Comparison of ENCODE assay signal across 16 cellular contexts in genomic region chr21:46009951-46010655, GRCh38. TPM values are rescaled to one million over a fixed set of nuclear protein-coding genes. Genes with fewer than 3 reads are reported as not detected.
DNase-seq lines count a peak whose midpoint lies in the region; ATAC-seq, FAIRE-seq and TF ChIP-seq lines count a peak whose summit lies in the region.
"Had no signal": no experiment of that assay in that cellular context is flagged by ENCODE, and none has a peak within 500 bp of the region (broad histone marks: within the 10 kb centered on the region; RNA-seq: fewer than 3 reads in every experiment).

No MANE protein-coding gene starts in this region.

- H3K4ac ChIP-seq in H1 (replicated peaks; ENCODE audit: insufficient read length, low read depth, low read length), result no peak overlapping the region

- TF ChIP-seq EP300 in H1 (IDR thresholded peaks at IDR 0.05; ENCODE audit: borderline replicate concordance in 1 of 2, low read depth in 2 of 2, low read length in 2 of 2), result no peak

- 94% methylated on average over 30 of the region's 31 CpGs; no CpG with 5 or more reads in 1 of the 2 experiments for WGBS in H1 (ENCODE audit: extremely low coverage in 1 of 2, insufficient coverage in 1 of 2, insufficient read length in 1 of 2, insufficient replicate concordance in 2 of 2, low coverage in 1 of 2, low lambda C conversion rate in 2 of 2, missing lambda C conversion rate in 1 of 2), 2 experiments

- H3K9me3 ChIP-seq in H1 (ENCODE audit: insufficient read depth in 2 of 2, low read depth in 1 of 2, low read length in 1 of 2) (no peaks in the 10 kb centered on the region), kidney (ENCODE audit: control insufficient read depth in 1 of 2, low read length in 2 of 2) (no peaks in the 10 kb centered on the region)

- H4K8ac ChIP-seq in H1 (ENCODE audit: extremely low read depth, insufficient read depth, low read length), result no peak overlapping the region

- no peak overlapping the region for H2AK5ac ChIP-seq in H1 (ENCODE audit: low read depth, low read length)

- no peaks in the 10 kb centered on the region for H4K20me1 ChIP-seq in H1 (replicated peaks in 1 of 2; ENCODE audit: control insufficient read depth in 1 of 2, insufficient read depth in 2 of 2, low read length in 2 of 2)

- POLR2A ChIA-PET in H1 (lab: Charles Lee; ENCODE audit: partially characterized antibody), result interaction anchor here (0.6 to 1.1 kb wide), 3 partner anchors 18 to 1700 kb away, joined by 3 to 5 read pairs (median 5); no protein-coding TSS in a partner anchor

- no peak for FAIRE-seq in H1 (lab: Jason Lieb, UNC)
- no peak for FAIRE-seq in kidney (lab: Jason Lieb, UNC)
- FAIRE-seq: A204.1 had no signal

- H2AFZ ChIP-seq in H1 (ENCODE audit: low read length), result 0 out of 2 replicates have a peak overlapping the region, but pooled peaks have one; percentile 7

- H3K56ac ChIP-seq in H1 (replicated peaks; ENCODE audit: insufficient read length, low read depth, low read length), result no peak overlapping the region

- H3K27ac ChIP-seq in H1 (ENCODE audit: low read depth, low read length) (no peak overlapping the region), kidney (ENCODE audit: low read depth in 2 of 2, low read length in 2 of 2) (no peak overlapping the region)
- H3K27ac ChIP-seq: C4-2B had no signal

- no peak for TF ChIP-seq POLR2A in H1 (IDR thresholded peaks at IDR 0.05; ENCODE audit: control extremely low read depth in 1 of 2, low read depth in 2 of 2, low read length in 2 of 2)

- H2BK5ac ChIP-seq in H1 (ENCODE audit: low read depth, low read length), result no peak overlapping the region

- no peak for ATAC-seq in activated CD8-positive, alpha-beta memory T cell treated with anti-CD3 and anti-CD28 coated beads, Interleukin-2, amount 10 ng/mL, durations not matched to agents 7 days and 5 days
- ATAC-seq: K562 had no signal

- TF ChIP-seq CTCF in H1 (IDR thresholded peaks at IDR 0.05; ENCODE audit: control extremely low read depth in 1 of 3, insufficient read depth in 1 of 3, low read depth in 1 of 3, low read length in 3 of 3) (no peak), kidney (IDR thresholded peaks at IDR 0.05; ENCODE audit: borderline replicate concordance, extremely low read depth, insufficient read depth) (no peak)

- H4K91ac ChIP-seq in H1 (replicated peaks; ENCODE audit: insufficient read length, low read length), result no peak overlapping the region

- no peak for TF ChIP-seq RAD21 in H1 (IDR thresholded peaks at IDR 0.05 in 1 of 2, conservative IDR thresholded peaks at IDR 0.05 in 1 of 2; ENCODE audit: low read depth in 2 of 2, low read length in 2 of 2)

- H3K4me3 Mint-ChIP-seq in activated CD8-positive, alpha-beta memory T cell treated with anti-CD3 and anti-CD28 coated beads, Interleukin-2, amount 10 ng/mL, durations not matched to agents 7 days and 5 days, result no peak overlapping the region

- H3K79me1 ChIP-seq in H1 (ENCODE audit: low read depth, low read length), result no peaks in the 10 kb centered on the region

- peaks cover 21% of the 10 kb centered on the region for H3K27me3 Mint-ChIP-seq in activated CD8-positive, alpha-beta memory T cell treated with anti-CD3 and anti-CD28 coated beads, Interleukin-2, amount 10 ng/mL, durations not matched to agents 7 days and 5 days

- H3K36me3 ChIP-seq in H7 (replicated peaks; ENCODE audit: control insufficient read depth, insufficient read depth, low read length), result no peaks in the 10 kb centered on the region
- no peaks in the 10 kb centered on the region for H3K36me3 ChIP-seq in H1 (ENCODE audit: control insufficient read depth in 2 of 4, insufficient read depth in 4 of 4, low read length in 3 of 4)
- no peaks in the 10 kb centered on the region for H3K36me3 ChIP-seq in kidney (ENCODE audit: control insufficient read depth in 1 of 2, insufficient read depth in 2 of 2, low read length in 2 of 2)

- H3K9me3 Mint-ChIP-seq in activated CD8-positive, alpha-beta memory T cell treated with anti-CD3 and anti-CD28 coated beads, Interleukin-2, amount 10 ng/mL, durations not matched to agents 7 days and 5 days (ENCODE audit: low read depth), result peaks cover 7% of the 10 kb centered on the region

- H3K79me2 ChIP-seq in H1 (ENCODE audit: control insufficient read depth in 1 of 2, insufficient read depth in 2 of 2, low read length in 2 of 2), result no peaks in the 10 kb centered on the region

- no peak overlapping the region for H3K14ac ChIP-seq in H1 (ENCODE audit: insufficient read length)

- H3K4me1 ChIP-seq in H1 (replicated peaks in 1 of 4; ENCODE audit: control insufficient read depth in 3 of 4, insufficient read depth in 4 of 4, low read length in 3 of 4) (no peaks in the 10 kb centered on the region), kidney (ENCODE audit: control insufficient read depth in 1 of 2, insufficient read depth in 1 of 2, low read depth in 1 of 2, low read length in 2 of 2) (no peaks in the 10 kb centered on the region)

- H3K4me2 ChIP-seq in H1 (ENCODE audit: insufficient read depth in 1 of 2, low read depth in 2 of 2, low read length in 2 of 2), result no peak overlapping the region

- H4K5ac ChIP-seq in H1 (ENCODE audit: insufficient read length, low read depth, low read length), result no peak overlapping the region

- H3K9ac ChIP-seq in H1 (replicated peaks in 1 of 4; ENCODE audit: extremely low read depth in 1 of 4, low read depth in 3 of 4, low read length in 3 of 4), result no peak overlapping the region
- H3K9ac ChIP-seq in kidney (ENCODE audit: low read length in 2 of 2), result no peak overlapping the region

- no peak overlapping the region for H3K27ac Mint-ChIP-seq in activated CD8-positive, alpha-beta memory T cell treated with anti-CD3 and anti-CD28 coated beads, Interleukin-2, amount 10 ng/mL, durations not matched to agents 7 days and 5 days

- no peak overlapping the region for H2BK15ac ChIP-seq in H1 (ENCODE audit: low read length)

- intact Hi-C loops in posterior vena cava (cut with DNase I), result no loop called here
- intact Hi-C loops in kidney (cut with DNase I), result no loop called here

- H3K4me1 Mint-ChIP-seq in activated CD8-positive, alpha-beta memory T cell treated with anti-CD3 and anti-CD28 coated beads, Interleukin-2, amount 10 ng/mL, durations not matched to agents 7 days and 5 days, result no peaks in the 10 kb centered on the region

- H3K23me2 ChIP-seq in H1 (ENCODE audit: low read depth, low read length), result no peaks in the 10 kb centered on the region

- no peak overlapping the region; the same call in 1 of the 2 replicates for H3K18ac ChIP-seq in H1 (ENCODE audit: extremely low read depth, low read length)

- H3K4me3 ChIP-seq in H7 (ENCODE audit: insufficient read depth, low read depth, low read length) (no peak overlapping the region), H1 (ENCODE audit: extremely low read depth in 1 of 4, insufficient read depth in 2 of 4, low read depth in 3 of 4, low read length in 4 of 4) (no peak overlapping the region), kidney (ENCODE audit: low read length in 2 of 2) (no peak overlapping the region)
- H3K4me3 ChIP-seq: K562 had no signal

- peak; percentile 32 for DNase-seq in activated CD8-positive, alpha-beta memory T cell treated with anti-CD3 and anti-CD28 coated beads, Interleukin-2, amount 10 ng/mL, durations not matched to agents 7 days and 5 days
- DNase-seq in activated CD8-positive, alpha-beta memory T cell treated with anti-CD3 and anti-CD28 coated beads, Interleukin-2, amount 50 U/mL, for 48 hours, result no peak
- DNase-seq in H7 (peak; percentile 58), H1 (ENCODE audit: low read depth in 1 of 2, low spot score in 2 of 2) (peak in 1 of 2 experiments; percentile 44), posterior vena cava (ENCODE audit: low spot score) (peak; percentile 72), HPDE6-E6E7 (ENCODE audit: extremely low spot score) (no peak), NCI-H1694 treated with DMSO at 0.1 percent for 48 hours (lab: John Stamatoyannopoulos, UW) (no peak), kidney (no peak)
- DNase-seq: COR-L47, NCI-H2107, NCI-H226, NCI-H526 had no signal

- peaks cover 1% of the 10 kb centered on the region for H3K36me3 Mint-ChIP-seq in activated CD8-positive, alpha-beta memory T cell treated with anti-CD3 and anti-CD28 coated beads, Interleukin-2, amount 10 ng/mL, durations not matched to agents 7 days and 5 days

- H3K27me3 ChIP-seq in H7 (ENCODE audit: control insufficient read depth, insufficient read depth, low read length), result no peaks in the 10 kb centered on the region
- no peaks in the 10 kb centered on the region for H3K27me3 ChIP-seq in H1 (replicated peaks in 1 of 4; ENCODE audit: control insufficient read depth in 3 of 4, extremely low read depth in 1 of 4, insufficient read depth in 3 of 4, low read length in 3 of 4)

- no peak overlapping the region for H2BK20ac ChIP-seq in H1 (ENCODE audit: low read length)

- no peak overlapping the region for H2BK120ac ChIP-seq in H1 (replicated peaks; ENCODE audit: low read depth, low read length)

- CTCF ChIA-PET in activated CD8-positive, alpha-beta memory T cell treated with anti-CD3 and anti-CD28 coated beads, Interleukin-2, amount 10 ng/mL, durations not matched to agents 7 days and 5 days (lab: Charles Lee), result no interaction called here
- CTCF ChIA-PET in H1 (lab: Charles Lee; ENCODE audit: partially characterized antibody), result interaction anchor here (1.1 to 1.5 kb wide), 2 partner anchors 11 to 39 kb away, joined by 4 to 5 read pairs; no protein-coding TSS in a partner anchor

- H2BK12ac ChIP-seq in H1 (ENCODE audit: low read depth, low read length), result no peak overlapping the region

- no peak overlapping the region for H3K23ac ChIP-seq in H1 (ENCODE audit: insufficient read length)

TF ChIP-seq in H1, 55 proteins besides CTCF, POLR2A, EP300 and RAD21 (continues in another document):
- no peak for TF ChIP-seq CHD2 (IDR thresholded peaks at IDR 0.05; ENCODE audit: low read length)
- no peak for TF ChIP-seq SAP30 (IDR thresholded peaks at IDR 0.05; ENCODE audit: insufficient read depth, insufficient replicate concordance, low read length)
- no peak for TF ChIP-seq POLR2AphosphoS5 (IDR thresholded peaks at IDR 0.05; ENCODE audit: low read depth, low read length)
- no peak for TF ChIP-seq BACH1 (IDR thresholded peaks at IDR 0.05; ENCODE audit: low read length)

RNA-seq across cellular contexts. Expression of gene COL6A1, which starts 28.5 kb away (rescaled TPM):
- 1 to 10 TPM in 1 of 2 experiments, under 1 TPM in 1; 0.12 to 5.4 TPM for total RNA-seq in activated CD8-positive, alpha-beta memory T cell treated with anti-CD3 and anti-CD28 coated beads, Interleukin-2, amount 10 ng/mL, durations not matched to agents 7 days and 5 days
- total RNA-seq in H7 (2014; rRNA removed; shearing (Covaris generic)), result 243 and 283 TPM in 2 replicates
- 100 and 104 TPM in 2 replicates for total RNA-seq in H1 (2021; fragmentation: NEBNext Ultra II Directional; extraction: Animal tissue kit (Norgen Biotek cat#: 25700))
- 115 and 212 TPM in 2 replicates for polyA plus RNA-seq in H1 (2011; rRNA removed)
- 118 TPM for polyA plus RNA-seq in H1 (2011; cell fraction: cytosol; rRNA removed)
- 658 TPM for polyA plus RNA-seq in H1 (2011; cell fraction: nucleus; rRNA removed)
- polyA plus RNA-seq in H1 (2012, experiment 1 of 2), result 110 to 163 TPM (median 152 TPM) in 4 replicates
- 98.6 TPM for polyA plus RNA-seq in H1 (2012, experiment 2 of 2)
- 176 TPM for polyA plus RNA-seq in H1 (2013, experiment 1 of 2)
- polyA plus RNA-seq in H1 (2013, experiment 2 of 2), result 154 TPM
- polyA minus RNA-seq in H1 (2011; rRNA and poly(A)+ RNA removed), result 32.7 and 35.2 TPM in 2 replicates
- polyA minus RNA-seq in H1 (2011; cell fraction: cytosol; rRNA and poly(A)+ RNA removed), result 53.2 TPM
- 70.5 TPM for polyA minus RNA-seq in H1 (2011; cell fraction: nucleus; rRNA and poly(A)+ RNA removed)
- 100 to 1,000 TPM; 606 to 689 TPM for total RNA-seq in posterior vena cava
- total RNA-seq in kidney, result 127 TPM
- polyA plus RNA-seq in kidney (ENCODE audit: insufficient read depth, low read depth, low replicate concordance), result 112 TPM
- total RNA-seq: OCI-LY7 had no signal

Comparison
In these comparisons a context has a peak if more than half of its experiments do, and no peak if none do; other contexts are left out.
1. DNase-seq: peak in activated CD8-positive, alpha-beta memory T cell treated with anti-CD3 and anti-CD28 coated beads, Interleukin-2, amount 10 ng/mL, durations not matched to agents 7 days and 5 days (single experiment), H7 (single experiment) and posterior vena cava (single experiment); none in activated CD8-positive, alpha-beta memory T cell treated with anti-CD3 and anti-CD28 coated beads, Interleukin-2, amount 50 U/mL, for 48 hours (single experiment), HPDE6-E6E7 (single experiment), NCI-H1694 treated with DMSO at 0.1 percent for 48 hours (single experiment) and kidney (single experiment).
2. RNA of gene COL6A1, which starts 28.5 kb away (total RNA-seq): 606 to 689 TPM in posterior vena cava, 243 to 283 TPM in H7, 127 TPM in kidney (single experiment) and 100 to 104 TPM in H1; 0.12 to 5.4 TPM in activated CD8-positive, alpha-beta memory T cell treated with anti-CD3 and anti-CD28 coated beads, Interleukin-2, amount 10 ng/mL, durations not matched to agents 7 days and 5 days; every median in the first group is over 10 times any median in the second.